Comparison of ENCODE assay signal across 18 cellular contexts in the genomic region with DNA sequence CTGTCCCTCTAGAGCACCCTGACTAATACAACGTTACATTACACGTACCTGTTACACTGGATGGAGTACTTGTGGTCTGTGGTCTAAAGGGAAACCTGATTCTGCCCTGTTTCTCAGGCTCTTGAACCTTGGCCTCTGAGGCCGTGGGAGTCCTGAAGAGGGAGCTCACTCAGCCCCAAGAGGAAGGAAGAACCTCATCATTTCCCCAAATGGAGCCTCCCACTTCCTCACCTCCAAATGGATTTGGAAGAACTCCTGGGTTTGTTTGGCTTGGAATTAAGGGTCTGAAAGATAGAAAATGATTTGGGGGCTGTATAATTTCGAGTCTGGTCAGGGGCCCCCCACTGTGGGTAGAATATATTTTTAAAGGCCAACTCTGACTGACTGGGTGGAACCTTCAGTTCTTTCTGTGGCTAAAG.
A peak's percentile ranks its signal among the peaks of the same experiment; 100 is the strongest.
DNase-seq lines count a peak whose midpoint lies in the region; ATAC-seq and TF ChIP-seq lines count a peak whose summit lies in the region.
"Had no signal": no experiment of that assay in that cellular context is flagged by ENCODE, and none has a peak within 500 bp of the region (broad histone marks: within the 10 kb centered on the region; RNA-seq: fewer than 3 reads in every experiment).

No MANE protein-coding gene starts in this region.

- no peaks in the 10 kb centered on the region for H3K27me3 ChIP-seq in sigmoid colon
- H3K27me3 ChIP-seq: spleen, thyroid gland had no signal

- H3K36me3 ChIP-seq in sigmoid colon: no peaks in the 10 kb centered on the region
- H3K36me3 ChIP-seq: HAP-1, spleen, thyroid gland had no signal

- no peaks in the 10 kb centered on the region for H3K9me3 ChIP-seq in sigmoid colon
- H3K9me3 ChIP-seq: HAP-1, spleen, thyroid gland had no signal

- no peak for TF ChIP-seq POLR2A in sigmoid colon (IDR thresholded peaks at IDR 0.05)

- no peak overlapping the region for H3K27ac Mint-ChIP-seq in activated CD8-positive, alpha-beta T cell treated with anti-CD3 and anti-CD28 coated beads for 36 hours
- H3K27ac Mint-ChIP-seq in activated CD8-positive, alpha-beta T cell treated with anti-CD3 and anti-CD28 coated beads, Interleukin-2, amount 10 ng/mL, durations not matched to agents 7 days and 5 days: no peak overlapping the region
- H3K27ac Mint-ChIP-seq in type B pancreatic cell: no peak overlapping the region
- H3K27ac Mint-ChIP-seq: CD8-positive, alpha-beta T cell; dendritic cell treated with granulocyte-macrophage colony-stimulating factor and Interleukin-4, amounts not matched to agents 40 ng/mL and 50 ng/mL, for 4 days had no signal

- H3K27me3 Mint-ChIP-seq in activated CD8-positive, alpha-beta T cell treated with anti-CD3 and anti-CD28 coated beads for 36 hours: no peaks in the 10 kb centered on the region
- no peaks in the 10 kb centered on the region for H3K27me3 Mint-ChIP-seq in activated CD8-positive, alpha-beta T cell treated with anti-CD3 and anti-CD28 coated beads, Interleukin-2, amount 10 ng/mL, durations not matched to agents 7 days and 5 days (ENCODE audit: low read depth)
- H3K27me3 Mint-ChIP-seq in type B pancreatic cell: no peaks in the 10 kb centered on the region
- H3K27me3 Mint-ChIP-seq: dendritic cell treated with granulocyte-macrophage colony-stimulating factor and Interleukin-4, amounts not matched to agents 40 ng/mL and 50 ng/mL, for 4 days had no signal

- TF ChIP-seq CTCF in activated CD8-positive, alpha-beta T cell treated with anti-CD3 and anti-CD28 coated beads for 36 hours (IDR thresholded peaks at IDR 0.05): no peak
- TF ChIP-seq CTCF in type B pancreatic cell (conservative IDR thresholded peaks at IDR 0.05): no peak
- no peak for TF ChIP-seq CTCF in sigmoid colon (IDR thresholded peaks at IDR 0.05)

- intact Hi-C loops in activated CD8-positive, alpha-beta T cell treated with anti-CD3 and anti-CD28 coated beads for 36 hours (cut with micrococcal nuclease): no loop called here
- intact Hi-C loops in sigmoid colon (cut with DNase I): no loop called here

- CTCF ChIA-PET in activated CD8-positive, alpha-beta T cell treated with anti-CD3 and anti-CD28 coated beads for 36 hours (lab: Charles Lee): no interaction called here
- CTCF ChIA-PET in activated CD8-positive, alpha-beta T cell treated with anti-CD3 and anti-CD28 coated beads, Interleukin-2, amount 10 ng/mL, durations not matched to agents 7 days and 5 days (lab: Charles Lee): no interaction called here

- H3K4me1 Mint-ChIP-seq in activated CD8-positive, alpha-beta T cell treated with anti-CD3 and anti-CD28 coated beads for 36 hours (ENCODE audit: low read depth): peaks cover 28% of the 10 kb centered on the region
- H3K4me1 Mint-ChIP-seq in activated CD8-positive, alpha-beta T cell treated with anti-CD3 and anti-CD28 coated beads, Interleukin-2, amount 10 ng/mL, durations not matched to agents 7 days and 5 days (ENCODE audit: low read depth): no peaks in the 10 kb centered on the region
- peaks cover 37% of the 10 kb centered on the region for H3K4me1 Mint-ChIP-seq in type B pancreatic cell (ENCODE audit: unreplicated experiment)

- no peak overlapping the region for H3K4me3 ChIP-seq in sigmoid colon
- H3K4me3 ChIP-seq: HAP-1, PC-9, spleen, thyroid gland had no signal

- H3K4me3 Mint-ChIP-seq in activated CD8-positive, alpha-beta T cell treated with anti-CD3 and anti-CD28 coated beads for 36 hours: no peak overlapping the region
- no peak overlapping the region for H3K4me3 Mint-ChIP-seq in activated CD8-positive, alpha-beta T cell treated with anti-CD3 and anti-CD28 coated beads, Interleukin-2, amount 10 ng/mL, durations not matched to agents 7 days and 5 days
- H3K4me3 Mint-ChIP-seq in type B pancreatic cell: no peak overlapping the region
- H3K4me3 Mint-ChIP-seq: CD8-positive, alpha-beta T cell; dendritic cell treated with granulocyte-macrophage colony-stimulating factor and Interleukin-4, amounts not matched to agents 40 ng/mL and 50 ng/mL, for 4 days had no signal

- H3K27ac ChIP-seq in sigmoid colon: no peak overlapping the region
- H3K27ac ChIP-seq: PC-9, thyroid gland had no signal

- H3K9me3 Mint-ChIP-seq in activated CD8-positive, alpha-beta T cell treated with anti-CD3 and anti-CD28 coated beads for 36 hours: no peaks in the 10 kb centered on the region
- no peaks in the 10 kb centered on the region for H3K9me3 Mint-ChIP-seq in activated CD8-positive, alpha-beta T cell treated with anti-CD3 and anti-CD28 coated beads, Interleukin-2, amount 10 ng/mL, durations not matched to agents 7 days and 5 days (ENCODE audit: insufficient read depth)
- no peaks in the 10 kb centered on the region for H3K9me3 Mint-ChIP-seq in type B pancreatic cell
- H3K9me3 Mint-ChIP-seq: CD8-positive, alpha-beta T cell; dendritic cell treated with granulocyte-macrophage colony-stimulating factor and Interleukin-4, amounts not matched to agents 40 ng/mL and 50 ng/mL, for 4 days had no signal

- no peak for TF ChIP-seq EP300 in sigmoid colon (IDR thresholded peaks at IDR 0.05)

- 85 to 89% methylated on average over 4 of the region's 4 CpGs for WGBS in sigmoid colon, 2 donors

- peak; percentile 8 for DNase-seq in activated CD8-positive, alpha-beta T cell treated with anti-CD3 and anti-CD28 coated beads for 36 hours
- DNase-seq in activated CD8-positive, alpha-beta T cell treated with anti-CD3 and anti-CD28 coated beads, Interleukin-2, amount 10 ng/mL, durations not matched to agents 7 days and 5 days: no peak
- DNase-seq in myocyte (ENCODE audit: low read depth) (peak; percentile 44), type B pancreatic cell (ENCODE audit: extremely low spot score, unreplicated experiment) (no peak), sigmoid colon (no peak)
- DNase-seq: activated CD4-positive, CD25-positive, alpha-beta regulatory T cell treated with anti-CD3 and anti-CD28 coated beads, Interleukin-2, amount 50 U/mL, for 72 hours; activated T-cell treated with anti-CD3 and anti-CD28 coated beads, Interleukin-2, amount 50 U/mL, for 1 hour; amygdala; CD8-positive, alpha-beta T cell; NCI-H2227 treated with DMSO at 0.1 percent for 48 hours; PC-9; spleen; thyroid gland had no signal

- H3K36me3 Mint-ChIP-seq in activated CD8-positive, alpha-beta T cell treated with anti-CD3 and anti-CD28 coated beads for 36 hours (ENCODE audit: low read depth): peaks cover 2% of the 10 kb centered on the region
- H3K36me3 Mint-ChIP-seq in activated CD8-positive, alpha-beta T cell treated with anti-CD3 and anti-CD28 coated beads, Interleukin-2, amount 10 ng/mL, durations not matched to agents 7 days and 5 days (ENCODE audit: low read depth): no peaks in the 10 kb centered on the region
- H3K36me3 Mint-ChIP-seq in type B pancreatic cell: no peaks in the 10 kb centered on the region

- peaks cover 0 to 3% (median 0%) of the 10 kb centered on the region in 4 donors for H3K4me1 ChIP-seq in sigmoid colon
- H3K4me1 ChIP-seq: HAP-1 had no signal

- ATAC-seq in activated CD8-positive, alpha-beta T cell treated with anti-CD3 and anti-CD28 coated beads for 36 hours: peak; percentile 66
- no peak for ATAC-seq in activated CD8-positive, alpha-beta T cell treated with anti-CD3 and anti-CD28 coated beads, Interleukin-2, amount 10 ng/mL, durations not matched to agents 7 days and 5 days
- peak; percentile 71 for ATAC-seq in GM21723 (IDR thresholded peaks at IDR 0.05; ENCODE audit: unreplicated experiment)
- peak; percentile 76 for ATAC-seq in HG03342 (IDR thresholded peaks at IDR 0.05; ENCODE audit: unreplicated experiment)
- ATAC-seq in HG03460 (IDR thresholded peaks at IDR 0.05; ENCODE audit: unreplicated experiment): no peak
- ATAC-seq: CD8-positive, alpha-beta T cell had no signal

- POLR2A ChIA-PET in activated CD8-positive, alpha-beta T cell treated with anti-CD3 and anti-CD28 coated beads for 36 hours (lab: Charles Lee): no interaction called here
- POLR2A ChIA-PET in activated CD8-positive, alpha-beta T cell treated with anti-CD3 and anti-CD28 coated beads, Interleukin-2, amount 10 ng/mL, durations not matched to agents 7 days and 5 days (lab: Charles Lee): no interaction called here

Comparison
In these comparisons a context has a peak if more than half of its experiments do, and no peak if none do; other contexts are left out.
1. ATAC-seq: peak in activated CD8-positive, alpha-beta T cell treated with anti-CD3 and anti-CD28 coated beads for 36 hours (single experiment), GM21723 (single experiment) and HG03342 (single experiment); none in activated CD8-positive, alpha-beta T cell treated with anti-CD3 and anti-CD28 coated beads, Interleukin-2, amount 10 ng/mL, durations not matched to agents 7 days and 5 days (single experiment) and HG03460 (single experiment).
2. DNase-seq: peak in activated CD8-positive, alpha-beta T cell treated with anti-CD3 and anti-CD28 coated beads for 36 hours (single experiment) and myocyte (single experiment); none in activated CD8-positive, alpha-beta T cell treated with anti-CD3 and anti-CD28 coated beads, Interleukin-2, amount 10 ng/mL, durations not matched to agents 7 days and 5 days (single experiment), type B pancreatic cell (single experiment) and sigmoid colon (single experiment).